ENCODE assay signal across 8 cellular contexts in genomic region chr20:60137657-60138245, GRCh38.
DNase-seq lines count a peak whose midpoint lies in the region; ATAC-seq and TF ChIP-seq lines count a peak whose summit lies in the region.

No MANE protein-coding gene starts in this region.

- H2BK120ac ChIP-seq in neuronal stem cell (ENCODE audit: low read depth, low read length) = no peak overlapping the region

- no peak overlapping the region for H4K8ac ChIP-seq in neuronal stem cell (ENCODE audit: low read depth, low read length)

- dilution Hi-C loops in mammary epithelial cell (cut with HindIII; ENCODE audit: low sequenced_read_pairs) = loop anchor here (5.0 kb wide), 1 partner anchor 55 kb away; no protein-coding TSS in a partner anchor

- 0 out of 2 replicates have a peak, but pooled peaks cover under 1% of the 10 kb centered on the region for H3K4me1 ChIP-seq in PC-9 (replicated peaks; ENCODE audit: insufficient read depth)
- H3K4me1 ChIP-seq in mammary epithelial cell (ENCODE audit: insufficient read depth, low read length) = peaks cover under 1% of the 10 kb centered on the region
- no peaks in the 10 kb centered on the region for H3K4me1 ChIP-seq in muscle layer of duodenum (ENCODE audit: control insufficient read depth in 1 of 2, insufficient read depth in 2 of 2, low read length in 2 of 2)
- no peaks in the 10 kb centered on the region for H3K4me1 ChIP-seq in neuronal stem cell (ENCODE audit: control insufficient read depth in 2 of 2, insufficient read depth in 1 of 2, low read depth in 1 of 2, low read length in 2 of 2)

- H3K27me3 ChIP-seq in PC-9 (ENCODE audit: insufficient read depth, low read depth) = peaks cover 41% of the 10 kb centered on the region; the same call in 1 of the 2 replicates
- H3K27me3 ChIP-seq in mammary epithelial cell (ENCODE audit: insufficient read depth, low read length) = no peaks in the 10 kb centered on the region
- no peaks in the 10 kb centered on the region for H3K27me3 ChIP-seq in muscle layer of duodenum (ENCODE audit: low read depth, low read length)
- no peaks in the 10 kb centered on the region for H3K27me3 ChIP-seq in neuronal stem cell (ENCODE audit: control insufficient read depth in 3 of 3, insufficient read depth in 3 of 3, low read depth in 1 of 3, low read length in 3 of 3)

- no peaks in the 10 kb centered on the region for H4K20me1 ChIP-seq in PC-9 (ENCODE audit: insufficient read depth)
- H4K20me1 ChIP-seq in mammary epithelial cell (ENCODE audit: insufficient read depth, low read length) = no peaks in the 10 kb centered on the region

- H3K9me2 ChIP-seq in PC-9 (ENCODE audit: insufficient read depth) = no peaks in the 10 kb centered on the region

- BruUV-seq in PC-9 (replicated peaks; lab: Mats Ljungman, UMichigan) = no TSS peak
- no TSS peak for BruUV-seq in mammary epithelial cell (replicated peaks; lab: Mats Ljungman, UMichigan)

- no peak overlapping the region for H2BK15ac ChIP-seq in neuronal stem cell (ENCODE audit: low read length)

- no peak overlapping the region for H4K91ac ChIP-seq in neuronal stem cell (ENCODE audit: low read depth, low read length, poor library complexity)

- H3K4me3 ChIP-seq in PC-9 (no peak overlapping the region), mammary epithelial cell (replicated peaks in 1 of 3; ENCODE audit: insufficient read depth in 1 of 3, low read depth in 2 of 3, low read length in 3 of 3) (no peak overlapping the region), muscle layer of duodenum (ENCODE audit: low read depth in 1 of 2, low read length in 2 of 2) (peak overlapping the region; percentile 7 to 63), neuronal stem cell (ENCODE audit: low read length in 2 of 2) (no peak overlapping the region)

- H3K23ac ChIP-seq in neuronal stem cell (ENCODE audit: low read depth, low read length, poor library complexity) = no peak overlapping the region

- no peak overlapping the region for H2BK5ac ChIP-seq in neuronal stem cell (ENCODE audit: low read length)

- H2AFZ ChIP-seq in PC-9 (no peak overlapping the region), mammary epithelial cell (ENCODE audit: low read depth, low read length) (no peak overlapping the region), neuronal stem cell (ENCODE audit: low read length) (no peak overlapping the region)

- TF ChIP-seq CTCF in PC-9 (conservative IDR thresholded peaks at IDR 0.05) = peak; percentile 73
- TF ChIP-seq CTCF in mammary epithelial cell (conservative IDR thresholded peaks at IDR 0.05 in 1 of 2, IDR thresholded peaks at IDR 0.05 in 1 of 2; ENCODE audit: extremely low read depth in 1 of 2, insufficient read depth in 1 of 2, low read depth in 1 of 2, low read length in 2 of 2) = peak; percentile 61 to 64

- intact Hi-C loops in PC-9 (cut with micrococcal nuclease; ENCODE audit: unreplicated experiment) (no loop called here), mammary epithelial cell (cut with micrococcal nuclease) (loop anchor here (1.0 to 5.0 kb wide), 6 partner anchors 65 to 985 kb away; no protein-coding TSS in a partner anchor)

- H3K36me3 ChIP-seq in PC-9 (ENCODE audit: low read depth) = no peaks in the 10 kb centered on the region
- no peaks in the 10 kb centered on the region for H3K36me3 ChIP-seq in mammary epithelial cell (ENCODE audit: insufficient read depth, low read length)
- H3K36me3 ChIP-seq in muscle layer of duodenum (ENCODE audit: control insufficient read depth in 1 of 2, insufficient read depth in 2 of 2, low read length in 2 of 2) = no peaks in the 10 kb centered on the region
- no peaks in the 10 kb centered on the region for H3K36me3 ChIP-seq in neuronal stem cell (replicated peaks in 1 of 2; ENCODE audit: control insufficient read depth in 2 of 2, insufficient read depth in 2 of 2, low read length in 2 of 2)

- H2BK12ac ChIP-seq in neuronal stem cell (ENCODE audit: low read length) = no peak overlapping the region

- ATAC-seq in HG02798 (IDR thresholded peaks at IDR 0.05; ENCODE audit: poor library complexity, unreplicated experiment) (peak; percentile 55), GM21360 (IDR thresholded peaks at IDR 0.05; ENCODE audit: unreplicated experiment) (no peak), HG02884 (IDR thresholded peaks at IDR 0.05; ENCODE audit: unreplicated experiment) (no peak)

- no peaks in the 10 kb centered on the region for H3K9me3 ChIP-seq in PC-9 (ENCODE audit: insufficient read depth, low read depth)
- H3K9me3 ChIP-seq in mammary epithelial cell (replicated peaks; ENCODE audit: insufficient read depth, low read length) = no peaks in the 10 kb centered on the region
- no peaks in the 10 kb centered on the region for H3K9me3 ChIP-seq in muscle layer of duodenum (ENCODE audit: control insufficient read depth in 1 of 2, low read length in 2 of 2)
- H3K9me3 ChIP-seq in neuronal stem cell (replicated peaks in 1 of 2; ENCODE audit: control insufficient read depth in 2 of 2, insufficient read depth in 1 of 2, low read depth in 1 of 2, low read length in 2 of 2) = no peaks in the 10 kb centered on the region

- no peak overlapping the region for H3K14ac ChIP-seq in neuronal stem cell (ENCODE audit: low read length)

- no peak overlapping the region for H3K18ac ChIP-seq in neuronal stem cell (ENCODE audit: low read length)

- H2AK5ac ChIP-seq in neuronal stem cell (ENCODE audit: low read depth, low read length) = no peak overlapping the region

- no peak overlapping the region for H3K4ac ChIP-seq in neuronal stem cell (ENCODE audit: low read length)

- no peaks in the 10 kb centered on the region for H3K79me1 ChIP-seq in neuronal stem cell (ENCODE audit: low read depth, low read length)

- H3K9ac ChIP-seq in mammary epithelial cell (ENCODE audit: insufficient read depth, low read length) (no peak overlapping the region), neuronal stem cell (ENCODE audit: low read depth, low read length, poor library complexity) (no peak overlapping the region)

- WGBS in mammary epithelial cell (ENCODE audit: low coverage, missing lambda C conversion rate) = 81% methylated on average over 3 of the region's 3 CpGs
- no CpG with 5 or more reads among the region's 3 CpGs for WGBS in neuronal stem cell (ENCODE audit: extremely low coverage in 2 of 2, insufficient read length in 2 of 2, insufficient replicate concordance in 1 of 2), 2 donors

- no peak overlapping the region for H3K4me2 ChIP-seq in PC-9
- no peak overlapping the region for H3K4me2 ChIP-seq in mammary epithelial cell (ENCODE audit: insufficient read depth, low read depth, low read length)
- no peak overlapping the region for H3K4me2 ChIP-seq in neuronal stem cell (ENCODE audit: insufficient read depth, low read length, poor library complexity, severe bottlenecking)

- in situ Hi-C loops in mammary epithelial cell (cut with MboI; ENCODE audit: low sequenced_read_pairs in 2 of 2) = no loop called here

- H3F3A ChIP-seq in PC-9 (ENCODE audit: insufficient read depth, low read depth) = no peaks in the 10 kb centered on the region

- POLR2A ChIA-PET in PC-9 (lab: Charles Lee; ENCODE audit: unreplicated experiment) = no interaction called here

- no peaks in the 10 kb centered on the region for H3K79me2 ChIP-seq in PC-9 (ENCODE audit: low read depth)
- H3K79me2 ChIP-seq in mammary epithelial cell (ENCODE audit: insufficient read depth, low read length) = no peaks in the 10 kb centered on the region

- CTCF ChIA-PET in PC-9 (lab: Charles Lee) (no interaction called here), mammary epithelial cell (lab: Charles Lee; ENCODE audit: low non-redundant PET) (interaction anchor here (0.6 to 0.9 kb wide), 5 partner anchors 32 to 494 kb away, joined by 3 to 5 read pairs (median 4); no protein-coding TSS in a partner anchor)

- H3K27ac ChIP-seq in PC-9 = no peak overlapping the region
- no peak overlapping the region for H3K27ac ChIP-seq in mammary epithelial cell (ENCODE audit: insufficient read depth, low read depth, low read length)
- H3K27ac ChIP-seq in muscle layer of duodenum (ENCODE audit: low read length) = no peak overlapping the region
- H3K27ac ChIP-seq in neuronal stem cell (replicated peaks; ENCODE audit: low read length) = no peak overlapping the region

- DNase-seq in DMS79 (lab: John Stamatoyannopoulos, UW) (peak; percentile 11), PC-9 (no peak), mammary epithelial cell (peak; percentile 28), neuronal stem cell (ENCODE audit: low spot score) (no peak)

Comparison
In these comparisons a context has a peak if more than half of its experiments do, and no peak if none do; other contexts are left out.
1. DNase-seq: peak in DMS79 (single experiment) and mammary epithelial cell (single experiment); none in PC-9 (0 of 2) and neuronal stem cell (single experiment).
2. H3K4me3 ChIP-seq: peak in muscle layer of duodenum (2 of 2); none in PC-9 (single experiment), mammary epithelial cell (0 of 3) and neuronal stem cell (0 of 2).